In the genomic region with DNA sequence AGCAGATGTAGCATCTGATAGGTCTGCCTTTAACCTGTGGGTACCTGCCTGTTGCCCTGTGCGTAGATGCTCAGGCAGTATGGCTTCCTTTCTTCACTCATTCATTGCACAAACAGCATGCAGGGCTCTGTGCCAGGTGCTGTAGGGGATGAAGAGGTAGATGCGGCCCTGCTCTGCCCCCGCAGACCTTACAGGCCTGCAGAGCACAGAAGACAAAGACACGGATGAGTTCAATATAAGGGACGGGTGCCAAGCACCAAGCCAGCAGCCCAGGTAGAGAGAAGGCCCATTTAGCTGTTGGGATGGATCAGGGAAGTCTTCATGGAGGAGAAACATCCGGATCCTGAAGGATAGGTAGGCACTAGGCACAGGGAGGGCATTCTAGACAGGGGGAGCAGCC, we compare ENCODE assay signal across 1 cellular context.
TF ChIP-seq lines count a peak whose summit lies in the region.

No MANE protein-coding gene starts in this region.

TF ChIP-seq in GM23338, 12 proteins besides CTCF, POLR2A, EP300 and RAD21 (continued from another document):
- TF ChIP-seq, protein P1, sequence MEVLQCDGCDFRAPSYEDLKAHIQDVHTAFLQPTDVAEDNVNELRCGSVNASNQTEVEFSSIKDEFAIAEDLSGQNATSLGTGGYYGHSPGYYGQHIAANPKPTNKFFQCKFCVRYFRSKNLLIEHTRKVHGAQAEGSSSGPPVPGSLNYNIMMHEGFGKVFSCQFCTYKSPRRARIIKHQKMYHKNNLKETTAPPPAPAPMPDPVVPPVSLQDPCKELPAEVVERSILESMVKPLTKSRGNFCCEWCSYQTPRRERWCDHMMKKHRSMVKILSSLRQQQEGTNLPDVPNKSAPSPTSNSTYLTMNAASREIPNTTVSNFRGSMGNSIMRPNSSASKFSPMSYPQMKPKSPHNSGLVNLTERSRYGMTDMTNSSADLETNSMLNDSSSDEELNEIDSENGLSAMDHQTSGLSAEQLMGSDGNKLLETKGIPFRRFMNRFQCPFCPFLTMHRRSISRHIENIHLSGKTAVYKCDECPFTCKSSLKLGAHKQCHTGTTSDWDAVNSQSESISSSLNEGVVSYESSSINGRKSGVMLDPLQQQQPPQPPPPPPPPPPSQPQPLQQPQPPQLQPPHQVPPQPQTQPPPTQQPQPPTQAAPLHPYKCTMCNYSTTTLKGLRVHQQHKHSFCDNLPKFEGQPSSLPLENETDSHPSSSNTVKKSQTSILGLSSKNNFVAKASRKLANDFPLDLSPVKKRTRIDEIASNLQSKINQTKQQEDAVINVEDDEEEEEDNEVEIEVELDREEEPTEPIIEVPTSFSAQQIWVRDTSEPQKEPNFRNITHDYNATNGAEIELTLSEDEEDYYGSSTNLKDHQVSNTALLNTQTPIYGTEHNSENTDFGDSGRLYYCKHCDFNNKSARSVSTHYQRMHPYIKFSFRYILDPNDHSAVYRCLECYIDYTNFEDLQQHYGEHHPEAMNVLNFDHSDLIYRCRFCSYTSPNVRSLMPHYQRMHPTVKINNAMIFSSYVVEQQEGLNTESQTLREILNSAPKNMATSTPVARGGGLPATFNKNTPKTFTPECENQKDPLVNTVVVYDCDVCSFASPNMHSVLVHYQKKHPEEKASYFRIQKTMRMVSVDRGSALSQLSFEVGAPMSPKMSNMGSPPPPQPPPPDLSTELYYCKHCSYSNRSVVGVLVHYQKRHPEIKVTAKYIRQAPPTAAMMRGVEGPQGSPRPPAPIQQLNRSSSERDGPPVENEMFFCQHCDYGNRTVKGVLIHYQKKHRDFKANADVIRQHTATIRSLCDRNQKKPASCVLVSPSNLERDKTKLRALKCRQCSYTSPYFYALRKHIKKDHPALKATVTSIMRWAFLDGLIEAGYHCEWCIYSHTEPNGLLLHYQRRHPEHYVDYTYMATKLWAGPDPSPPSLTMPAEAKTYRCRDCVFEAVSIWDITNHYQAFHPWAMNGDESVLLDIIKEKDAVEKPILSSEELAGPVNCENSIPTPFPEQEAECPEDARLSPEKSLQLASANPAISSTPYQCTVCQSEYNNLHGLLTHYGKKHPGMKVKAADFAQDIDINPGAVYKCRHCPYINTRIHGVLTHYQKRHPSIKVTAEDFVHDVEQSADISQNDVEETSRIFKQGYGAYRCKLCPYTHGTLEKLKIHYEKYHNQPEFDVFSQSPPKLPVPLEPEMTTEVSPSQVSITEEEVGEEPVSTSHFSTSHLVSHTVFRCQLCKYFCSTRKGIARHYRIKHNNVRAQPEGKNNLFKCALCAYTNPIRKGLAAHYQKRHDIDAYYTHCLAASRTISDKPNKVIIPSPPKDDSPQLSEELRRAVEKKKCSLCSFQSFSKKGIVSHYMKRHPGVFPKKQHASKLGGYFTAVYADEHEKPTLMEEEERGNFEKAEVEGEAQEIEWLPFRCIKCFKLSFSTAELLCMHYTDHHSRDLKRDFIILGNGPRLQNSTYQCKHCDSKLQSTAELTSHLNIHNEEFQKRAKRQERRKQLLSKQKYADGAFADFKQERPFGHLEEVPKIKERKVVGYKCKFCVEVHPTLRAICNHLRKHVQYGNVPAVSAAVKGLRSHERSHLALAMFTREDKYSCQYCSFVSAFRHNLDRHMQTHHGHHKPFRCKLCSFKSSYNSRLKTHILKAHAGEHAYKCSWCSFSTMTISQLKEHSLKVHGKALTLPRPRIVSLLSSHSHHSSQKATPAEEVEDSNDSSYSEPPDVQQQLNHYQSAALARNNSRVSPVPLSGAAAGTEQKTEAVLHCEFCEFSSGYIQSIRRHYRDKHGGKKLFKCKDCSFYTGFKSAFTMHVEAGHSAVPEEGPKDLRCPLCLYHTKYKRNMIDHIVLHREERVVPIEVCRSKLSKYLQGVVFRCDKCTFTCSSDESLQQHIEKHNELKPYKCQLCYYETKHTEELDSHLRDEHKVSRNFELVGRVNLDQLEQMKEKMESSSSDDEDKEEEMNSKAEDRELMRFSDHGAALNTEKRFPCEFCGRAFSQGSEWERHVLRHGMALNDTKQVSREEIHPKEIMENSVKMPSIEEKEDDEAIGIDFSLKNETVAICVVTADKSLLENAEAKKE (CRISPR knock-in tag; IDR thresholded peaks at IDR 0.05), result no peak
- TF ChIP-seq POLR2AphosphoS5 (IDR thresholded peaks at IDR 0.05; ENCODE audit: low read depth) (no peak), EZH2phosphoT487 (IDR thresholded peaks at IDR 0.05; ENCODE audit: unreplicated experiment) (no peak), EZH2 (IDR thresholded peaks at IDR 0.05; ENCODE audit: low read depth, unreplicated experiment) (no peak), JUNB (IDR thresholded peaks at IDR 0.05; ENCODE audit: unreplicated experiment) (no peak), NANOG (IDR thresholded peaks at IDR 0.05; ENCODE audit: borderline replicate concordance) (no peak)
- TF ChIP-seq, protein P2, sequence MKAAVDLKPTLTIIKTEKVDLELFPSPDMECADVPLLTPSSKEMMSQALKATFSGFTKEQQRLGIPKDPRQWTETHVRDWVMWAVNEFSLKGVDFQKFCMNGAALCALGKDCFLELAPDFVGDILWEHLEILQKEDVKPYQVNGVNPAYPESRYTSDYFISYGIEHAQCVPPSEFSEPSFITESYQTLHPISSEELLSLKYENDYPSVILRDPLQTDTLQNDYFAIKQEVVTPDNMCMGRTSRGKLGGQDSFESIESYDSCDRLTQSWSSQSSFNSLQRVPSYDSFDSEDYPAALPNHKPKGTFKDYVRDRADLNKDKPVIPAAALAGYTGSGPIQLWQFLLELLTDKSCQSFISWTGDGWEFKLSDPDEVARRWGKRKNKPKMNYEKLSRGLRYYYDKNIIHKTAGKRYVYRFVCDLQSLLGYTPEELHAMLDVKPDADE (IDR thresholded peaks at IDR 0.05), result no peak
